ENCODE assay signal across 9 cellular contexts in the genomic region with DNA sequence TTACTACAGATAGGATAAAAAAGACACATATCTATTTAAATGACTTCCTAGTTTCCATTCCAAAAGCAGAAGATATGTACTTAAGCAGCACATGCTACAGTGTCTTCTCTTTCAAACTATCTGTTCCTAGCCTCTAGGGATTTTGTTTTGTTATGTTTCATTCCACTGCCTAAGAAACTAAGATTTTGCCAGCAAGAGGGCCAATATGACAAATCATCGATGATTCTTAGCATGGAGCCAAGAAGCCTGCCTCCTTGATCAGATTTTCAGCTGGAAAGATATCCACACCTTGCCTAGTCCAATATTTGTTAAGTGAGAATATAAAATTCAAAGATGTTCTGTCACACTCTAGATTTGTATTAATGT. TPM values are rescaled to one million over a fixed set of nuclear protein-coding genes. Genes with fewer than 3 reads are reported as not detected.
DNase-seq lines count a peak whose midpoint lies in the region; ATAC-seq and TF ChIP-seq lines count a peak whose summit lies in the region.
"Had no signal": no experiment of that assay in that cellular context is flagged by ENCODE, and none has a peak within 500 bp of the region (broad histone marks: within the 10 kb centered on the region; RNA-seq: fewer than 3 reads in every experiment).

No MANE protein-coding gene starts in this region.

- H3K4me1 Mint-ChIP-seq in activated naive CD8-positive, alpha-beta T cell treated with anti-CD3 and anti-CD28 coated beads, Interleukin-2, amount 50 U/mL, for 24 hours, result peaks cover 91% of the 10 kb centered on the region
- H3K4me1 Mint-ChIP-seq in mesothelial cell of epicardium, result peaks cover 81% of the 10 kb centered on the region

- H3K4me1 ChIP-seq in right atrium auricular region, result peaks cover 0 to 80% of the 10 kb centered on the region in 2 donors

- H3K4me3 Mint-ChIP-seq in activated naive CD8-positive, alpha-beta T cell treated with anti-CD3 and anti-CD28 coated beads, Interleukin-2, amount 50 U/mL, for 24 hours, result peak overlapping the region; percentile 63
- H3K4me3 Mint-ChIP-seq in mesothelial cell of epicardium, result no peak overlapping the region

- peak overlapping the region; percentile 33 to 48 for H3K27ac ChIP-seq in right atrium auricular region

- H3K9me3 Mint-ChIP-seq in activated naive CD8-positive, alpha-beta T cell treated with anti-CD3 and anti-CD28 coated beads, Interleukin-2, amount 50 U/mL, for 24 hours, result no peaks in the 10 kb centered on the region
- no peaks in the 10 kb centered on the region for H3K9me3 Mint-ChIP-seq in mesothelial cell of epicardium

- H3K27ac Mint-ChIP-seq in activated naive CD8-positive, alpha-beta T cell treated with anti-CD3 and anti-CD28 coated beads, Interleukin-2, amount 50 U/mL, for 24 hours, result peak overlapping the region; percentile 84
- H3K27ac Mint-ChIP-seq in mesothelial cell of epicardium, result peak overlapping the region; percentile 92

- TF ChIP-seq CTCF in right atrium auricular region (IDR thresholded peaks at IDR 0.05), result no peak
- TF ChIP-seq CTCF in mesothelial cell of epicardium (IDR thresholded peaks at IDR 0.05; ENCODE audit: unreplicated experiment), result no peak
- TF ChIP-seq CTCF in GM13977 (IDR thresholded peaks at IDR 0.05; ENCODE audit: extremely low read depth, insufficient read depth, missing control alignments), result no peak

- intact Hi-C loops in cardiac septum (cut with DNase I), result no loop called here

- no peaks in the 10 kb centered on the region for H3K27me3 Mint-ChIP-seq in activated naive CD8-positive, alpha-beta T cell treated with anti-CD3 and anti-CD28 coated beads, Interleukin-2, amount 50 U/mL, for 24 hours
- no peaks in the 10 kb centered on the region for H3K27me3 Mint-ChIP-seq in mesothelial cell of epicardium (ENCODE audit: low read depth)

- no peak overlapping the region for H3K4me3 ChIP-seq in right atrium auricular region

- no peak for ATAC-seq in activated naive CD8-positive, alpha-beta T cell treated with anti-CD3 and anti-CD28 coated beads, Interleukin-2, amount 50 U/mL, for 24 hours
- ATAC-seq in HG02840 (IDR thresholded peaks at IDR 0.05; ENCODE audit: low FRiP score, unreplicated experiment), result no peak

- DNase-seq in right atrium auricular region (ENCODE audit: low spot score), result no peak
- DNase-seq in cardiac septum (ENCODE audit: low spot score), result no peak
- DNase-seq in activated naive CD8-positive, alpha-beta T cell treated with anti-CD3 and anti-CD28 coated beads, Interleukin-2, amount 50 U/mL, for 24 hours, result no peak
- no peak for DNase-seq in mesothelial cell of epicardium (ENCODE audit: low spot score in 2 of 2, unreplicated experiment in 2 of 2)
- no peak for DNase-seq in NCI-H1436 (lab: John Stamatoyannopoulos, UW)
- DNase-seq in germinal center (ENCODE audit: low spot score), result no peak
- DNase-seq in GM13977 (ENCODE audit: low spot score), result no peak
- DNase-seq: SHP77 treated with DMSO at 0.1 percent for 48 hours had no signal

- peaks cover 74% of the 10 kb centered on the region for H3K36me3 Mint-ChIP-seq in activated naive CD8-positive, alpha-beta T cell treated with anti-CD3 and anti-CD28 coated beads, Interleukin-2, amount 50 U/mL, for 24 hours (ENCODE audit: low read depth)
- peaks cover 4% of the 10 kb centered on the region for H3K36me3 Mint-ChIP-seq in mesothelial cell of epicardium

- H3K9me3 ChIP-seq in right atrium auricular region, result no peaks in the 10 kb centered on the region

- H3K27me3 ChIP-seq in right atrium auricular region, result no peaks in the 10 kb centered on the region

- no peaks in the 10 kb centered on the region for H3K36me3 ChIP-seq in right atrium auricular region

- in situ Hi-C loops in GM13977 (cut with MboI; ENCODE audit: low pct_unique_long_range_greater_than_20kb, low sequenced_read_pairs, unreplicated experiment), result no loop called here

RNA-seq across cellular contexts. Expression of a gene that starts 7.0 kb away (rescaled TPM):
- total RNA-seq in right atrium auricular region (10 to 100 TPM; 37.3 to 50.3 TPM), cardiac septum (42.1 TPM), mesothelial cell of epicardium (130 to 134 TPM (median 133 TPM) in 3 replicates)

RNA-seq across cellular contexts. Expression of a gene that starts 7.2 kb away (rescaled TPM):
- total RNA-seq in right atrium auricular region (1 to 10 TPM; 2.7 to 7.1 TPM), cardiac septum (9.5 TPM), mesothelial cell of epicardium (25.0 to 26.7 TPM (median 25.7 TPM) in 3 replicates)
